ENCODE assay signal across 10 cellular contexts in genomic region chr12:64674367-64674922, GRCh38.
DNase-seq lines count a peak whose midpoint lies in the region; ATAC-seq and TF ChIP-seq lines count a peak whose summit lies in the region.
"Had no signal": no experiment of that assay in that cellular context is flagged by ENCODE, and none has a peak within 500 bp of the region (broad histone marks: within the 10 kb centered on the region; RNA-seq: fewer than 3 reads in every experiment).

No MANE protein-coding gene starts in this region.

- no peaks in the 10 kb centered on the region for H3K9me3 Mint-ChIP-seq in activated T-cell treated with anti-CD3 and anti-CD28 coated beads, Interleukin-2, amount 50 U/mL, for 24 hours

- no peaks in the 10 kb centered on the region for H3K27me3 ChIP-seq in cardiac muscle cell
- H3K27me3 ChIP-seq in right atrium auricular region: no peaks in the 10 kb centered on the region
- H3K27me3 ChIP-seq in tibial artery: no peaks in the 10 kb centered on the region

- no peaks in the 10 kb centered on the region for H3K9me3 ChIP-seq in cardiac muscle cell (ENCODE audit: low read depth)
- no peaks in the 10 kb centered on the region for H3K9me3 ChIP-seq in right atrium auricular region
- no peaks in the 10 kb centered on the region for H3K9me3 ChIP-seq in tibial artery

- H3K4me1 ChIP-seq in cardiac muscle cell (ENCODE audit: low read depth) (peaks cover 44% of the 10 kb centered on the region), right atrium auricular region (peaks cover 0 to 97% of the 10 kb centered on the region in 2 donors), tibial artery (peaks cover 0 to 99% (median 85%) of the 10 kb centered on the region in 4 donors)

- TF ChIP-seq CTCF in cardiac muscle cell (IDR thresholded peaks at IDR 0.05; ENCODE audit: low read depth, low read length) (no peak), right atrium auricular region (IDR thresholded peaks at IDR 0.05) (no peak), tibial artery (IDR thresholded peaks at IDR 0.05) (no peak)

- ATAC-seq in left cardiac atrium (no peak), GM21381 (IDR thresholded peaks at IDR 0.05; ENCODE audit: unreplicated experiment) (no peak), HG03457 (IDR thresholded peaks at IDR 0.05; ENCODE audit: unreplicated experiment) (no peak)

- H3K4me3 ChIP-seq in cardiac muscle cell (no peak overlapping the region), right atrium auricular region (no peak overlapping the region), tibial artery (no peak overlapping the region)

- H3K27me3 Mint-ChIP-seq in activated T-cell treated with anti-CD3 and anti-CD28 coated beads, Interleukin-2, amount 50 U/mL, for 24 hours: no peaks in the 10 kb centered on the region

- peak overlapping the region; percentile 97 for H3K27ac Mint-ChIP-seq in activated T-cell treated with anti-CD3 and anti-CD28 coated beads, Interleukin-2, amount 50 U/mL, for 24 hours

- peak overlapping the region; percentile 59 for H3K4me3 Mint-ChIP-seq in activated T-cell treated with anti-CD3 and anti-CD28 coated beads, Interleukin-2, amount 50 U/mL, for 24 hours

- intact Hi-C loops in left cardiac atrium (cut with DNase I) (no loop called here), tibial artery (cut with DNase I; ENCODE audit: low total_unique reads) (no loop called here)

- H3K27ac ChIP-seq in cardiac muscle cell: peak overlapping the region; percentile 77
- H3K27ac ChIP-seq in right atrium auricular region: peak overlapping the region; percentile 84 to 94
- peak overlapping the region; percentile 84 to 88 for H3K27ac ChIP-seq in tibial artery

- no peaks in the 10 kb centered on the region for H3K36me3 ChIP-seq in cardiac muscle cell
- H3K36me3 ChIP-seq in right atrium auricular region: no peaks in the 10 kb centered on the region
- H3K36me3 ChIP-seq in tibial artery: no peaks in the 10 kb centered on the region

- peaks cover 9% of the 10 kb centered on the region for H3K36me3 Mint-ChIP-seq in activated T-cell treated with anti-CD3 and anti-CD28 coated beads, Interleukin-2, amount 50 U/mL, for 24 hours (ENCODE audit: low read depth)

- peaks cover 94% of the 10 kb centered on the region for H3K4me1 Mint-ChIP-seq in activated T-cell treated with anti-CD3 and anti-CD28 coated beads, Interleukin-2, amount 50 U/mL, for 24 hours (ENCODE audit: low read depth)

- DNase-seq in cardiac muscle cell (ENCODE audit: low read depth in 1 of 2, low spot score in 1 of 2) (no peak), left cardiac atrium (no peak), right atrium auricular region (ENCODE audit: low spot score) (no peak), tibial artery (no peak), AML-193 (lab: John Stamatoyannopoulos, UW) (no peak)
- DNase-seq in activated T-cell treated with anti-CD3 and anti-CD28 coated beads, Interleukin-2, amount 50 U/mL, for 24 hours: peak; percentile 43
- DNase-seq: midbrain, MV-4-11 had no signal
